ENCODE assay signal across 3 cellular contexts in the genomic region with DNA sequence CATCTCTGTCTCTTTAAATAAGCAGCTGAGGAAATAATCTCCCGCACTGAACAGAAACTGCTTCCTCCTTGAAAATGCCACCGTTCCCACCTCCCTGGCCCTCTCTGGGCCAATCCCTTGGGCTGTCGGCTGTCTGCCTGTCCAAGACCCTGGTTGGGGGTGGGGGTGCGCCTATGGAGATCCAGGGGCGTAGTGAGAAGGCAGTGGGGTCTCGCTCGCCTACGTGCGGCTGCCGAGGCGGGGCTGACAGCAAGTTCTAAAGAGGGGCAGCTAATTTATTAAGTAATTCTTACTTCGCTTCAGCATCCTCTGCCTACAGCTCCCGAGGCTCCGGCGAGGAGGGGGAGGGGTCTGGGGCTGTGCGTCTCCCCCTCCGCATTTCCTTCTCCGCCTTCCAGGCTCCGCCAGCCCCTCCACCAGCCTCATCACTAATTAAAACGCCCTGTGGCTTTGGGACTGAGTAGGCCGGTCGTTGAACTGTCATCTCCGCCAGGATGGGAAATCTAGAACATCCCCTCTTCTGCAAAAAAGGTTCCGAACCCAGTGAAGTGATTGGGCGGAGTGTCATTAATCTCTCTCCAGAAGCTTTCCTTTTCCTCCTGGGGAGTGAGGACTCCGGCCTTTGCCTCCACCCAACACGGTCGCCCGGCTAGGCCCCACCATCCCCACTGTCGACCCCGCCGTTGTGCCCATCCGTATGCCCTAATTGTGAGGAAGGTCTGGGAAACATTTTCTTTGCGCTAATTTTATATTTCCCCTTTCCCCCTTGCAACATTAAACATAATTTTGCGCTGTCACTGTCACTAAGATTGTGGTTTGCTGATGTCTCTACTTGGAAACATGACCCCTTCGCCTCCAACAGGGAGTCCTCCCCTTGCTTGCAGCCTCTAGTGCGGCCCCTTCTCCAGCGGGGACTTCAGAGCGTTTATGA.
TF ChIP-seq lines count a peak whose summit lies in the region.

No MANE protein-coding gene starts in this region.

TF ChIP-seq in SK-N-SH, 30 proteins besides CTCF, POLR2A, EP300 and RAD21:
- TF ChIP-seq EZH2phosphoT487 (IDR thresholded peaks at IDR 0.05; ENCODE audit: borderline replicate concordance, low read depth) (peak; percentile 21; the same call in 1 of the 2 replicates), POLR2AphosphoS5 (IDR thresholded peaks at IDR 0.05; ENCODE audit: low read depth, low read length) (no peak), TCF12 (IDR thresholded peaks at IDR 0.05) (no peak)

TF ChIP-seq in SK-N-SH treated with all-trans-retinoic acid at 6 μM for 48 hours, 23 proteins besides CTCF, POLR2A, EP300 and RAD21 (continues in another document):
- TF ChIP-seq ARNTL (CRISPR knock-in tag; IDR thresholded peaks at IDR 0.05; ENCODE audit: borderline replicate concordance, low read depth) (no peak), ESRRG (CRISPR knock-in tag; IDR thresholded peaks at IDR 0.05) (no peak), ISL1 (CRISPR knock-in tag; IDR thresholded peaks at IDR 0.05) (no peak), TOX (CRISPR knock-in tag; IDR thresholded peaks at IDR 0.05; ENCODE audit: borderline replicate concordance) (no peak), SNAI2 (CRISPR knock-in tag; IDR thresholded peaks at IDR 0.05) (no peak), CSRNP3 (CRISPR knock-in tag; IDR thresholded peaks at IDR 0.05) (no peak), ZNF565 (CRISPR knock-in tag; conservative IDR thresholded peaks at IDR 0.05; ENCODE audit: low read depth) (no peak), CSDC2 (CRISPR knock-in tag; IDR thresholded peaks at IDR 0.05) (no peak), ZC3H10 (CRISPR knock-in tag; IDR thresholded peaks at IDR 0.05) (no peak), ZNF70 (CRISPR knock-in tag; IDR thresholded peaks at IDR 0.05) (no peak), CREB5 (CRISPR knock-in tag; IDR thresholded peaks at IDR 0.05; ENCODE audit: low read depth) (no peak), RARB (CRISPR knock-in tag; IDR thresholded peaks at IDR 0.05) (no peak), TCF4 (CRISPR knock-in tag; IDR thresholded peaks at IDR 0.05; ENCODE audit: borderline replicate concordance) (no peak), POU6F1 (CRISPR knock-in tag; IDR thresholded peaks at IDR 0.05; ENCODE audit: borderline replicate concordance, low read depth) (no peak)
- TF ChIP-seq, protein P1, sequence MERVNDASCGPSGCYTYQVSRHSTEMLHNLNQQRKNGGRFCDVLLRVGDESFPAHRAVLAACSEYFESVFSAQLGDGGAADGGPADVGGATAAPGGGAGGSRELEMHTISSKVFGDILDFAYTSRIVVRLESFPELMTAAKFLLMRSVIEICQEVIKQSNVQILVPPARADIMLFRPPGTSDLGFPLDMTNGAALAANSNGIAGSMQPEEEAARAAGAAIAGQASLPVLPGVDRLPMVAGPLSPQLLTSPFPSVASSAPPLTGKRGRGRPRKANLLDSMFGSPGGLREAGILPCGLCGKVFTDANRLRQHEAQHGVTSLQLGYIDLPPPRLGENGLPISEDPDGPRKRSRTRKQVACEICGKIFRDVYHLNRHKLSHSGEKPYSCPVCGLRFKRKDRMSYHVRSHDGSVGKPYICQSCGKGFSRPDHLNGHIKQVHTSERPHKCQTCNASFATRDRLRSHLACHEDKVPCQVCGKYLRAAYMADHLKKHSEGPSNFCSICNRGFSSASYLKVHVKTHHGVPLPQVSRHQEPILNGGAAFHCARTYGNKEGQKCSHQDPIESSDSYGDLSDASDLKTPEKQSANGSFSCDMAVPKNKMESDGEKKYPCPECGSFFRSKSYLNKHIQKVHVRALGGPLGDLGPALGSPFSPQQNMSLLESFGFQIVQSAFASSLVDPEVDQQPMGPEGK (CRISPR knock-in tag; IDR thresholded peaks at IDR 0.05; ENCODE audit: borderline replicate concordance): no peak

TF ChIP-seq in endothelial cell of umbilical vein, 7 proteins besides CTCF, POLR2A, EP300 and RAD21:
- TF ChIP-seq JUN (IDR thresholded peaks at IDR 0.05; ENCODE audit: borderline replicate concordance, insufficient read depth, insufficient read length, low read depth) (no peak), POLR2AphosphoS5 (IDR thresholded peaks at IDR 0.05; ENCODE audit: insufficient read depth, low read depth, low read length) (peak; percentile 45), GATA2 (IDR thresholded peaks at IDR 0.05; ENCODE audit: insufficient read depth, insufficient read length, low read depth, low read length) (no peak), MAX (IDR thresholded peaks at IDR 0.05; ENCODE audit: insufficient read depth, insufficient read length) (no peak)
